In genomic region chr11:64765841-64766682, GRCh38 we compare ENCODE assay signal across 12 cellular contexts. TPM values are rescaled to one million over a fixed set of nuclear protein-coding genes. Genes with fewer than 3 reads are reported as not detected.
DNase-seq lines count a peak whose midpoint lies in the region; ATAC-seq and TF ChIP-seq lines count a peak whose summit lies in the region.
"Had no signal": no experiment of that assay in that cellular context is flagged by ENCODE, and none has a peak within 500 bp of the region (broad histone marks: within the 10 kb centered on the region; RNA-seq: fewer than 3 reads in every experiment).

No MANE protein-coding gene starts in this region.

- no peaks in the 10 kb centered on the region for H3K9me3 Mint-ChIP-seq in activated CD8-positive, alpha-beta T cell treated with anti-CD3 and anti-CD28 coated beads, Interleukin-2, amount 10 ng/mL, durations not matched to agents 7 days and 5 days (ENCODE audit: insufficient read depth)
- no peaks in the 10 kb centered on the region for H3K9me3 Mint-ChIP-seq in memory B cell

- H3K27ac ChIP-seq in left ventricle myocardium inferior (replicated peaks): no peak overlapping the region
- H3K27ac ChIP-seq in aorta (ENCODE audit: low read depth in 1 of 2, low read length in 2 of 2): no peak overlapping the region

- POLR2A ChIA-PET in activated CD8-positive, alpha-beta T cell treated with anti-CD3 and anti-CD28 coated beads, Interleukin-2, amount 10 ng/mL, durations not matched to agents 7 days and 5 days (lab: Charles Lee): interaction anchor here (5.2 kb wide), 1 partner anchor 21 kb away, joined by 102 read pairs; the partner anchor contains the start of gene RASGRP2

- ATAC-seq in left ventricle myocardium superior: no peak
- no peak for ATAC-seq in activated CD8-positive, alpha-beta T cell treated with anti-CD3 and anti-CD28 coated beads, Interleukin-2, amount 10 ng/mL, durations not matched to agents 7 days and 5 days
- ATAC-seq in memory B cell (ENCODE audit: low read depth): no peak
- peak; percentile 13 for ATAC-seq in aorta (ENCODE audit: low FRiP score)

- H3K27me3 ChIP-seq in left ventricle myocardium inferior (ENCODE audit: low read depth) (no peaks in the 10 kb centered on the region), aorta (ENCODE audit: control insufficient read depth in 1 of 2, insufficient read depth in 2 of 2, low read length in 1 of 2) (no peaks in the 10 kb centered on the region)

- H3K36me3 ChIP-seq in left ventricle myocardium inferior: peaks cover 77% of the 10 kb centered on the region
- peaks cover 20 to 27% of the 10 kb centered on the region in 2 donors for H3K36me3 ChIP-seq in aorta (ENCODE audit: control insufficient read depth in 1 of 2, insufficient read depth in 2 of 2, low read length in 1 of 2)

- peaks cover 76% of the 10 kb centered on the region for H3K4me1 ChIP-seq in left ventricle myocardium inferior
- peaks cover 0 to 1% of the 10 kb centered on the region in 2 donors for H3K4me1 ChIP-seq in aorta (ENCODE audit: control insufficient read depth in 1 of 2, insufficient read depth in 2 of 2, low read length in 2 of 2)

- H3K4me3 Mint-ChIP-seq in activated CD8-positive, alpha-beta T cell treated with anti-CD3 and anti-CD28 coated beads, Interleukin-2, amount 10 ng/mL, durations not matched to agents 7 days and 5 days: no peak overlapping the region
- H3K4me3 Mint-ChIP-seq in memory B cell: peak overlapping the region; percentile 29

- 83 to 84% methylated on average over 38 to 42 of the region's 42 CpGs for WGBS in aorta, 2 donors

- H3K9me3 ChIP-seq in left ventricle myocardium inferior (replicated peaks) (no peaks in the 10 kb centered on the region), aorta (ENCODE audit: control insufficient read depth, low read length) (no peaks in the 10 kb centered on the region)

- DNase-seq in left ventricle myocardium superior: peak; percentile 39
- no peak for DNase-seq in left ventricle myocardium inferior
- DNase-seq in activated CD8-positive, alpha-beta T cell treated with anti-CD3 and anti-CD28 coated beads, Interleukin-2, amount 10 ng/mL, durations not matched to agents 7 days and 5 days: no peak
- DNase-seq in memory B cell (ENCODE audit: low spot score in 2 of 2): no peak
- DNase-seq in aorta: peak in 1 of 2 donors; percentile 64
- no peak for DNase-seq in hypothalamus (lab: John Stamatoyannopoulos, UW)
- DNase-seq in NK-92 (lab: John Stamatoyannopoulos, UW; ENCODE audit: unreplicated experiment): no peak
- DNase-seq in H4 (ENCODE audit: low spot score): no peak
- DNase-seq: GF-D8 had no signal

- no peak overlapping the region for H3K4me3 ChIP-seq in left ventricle myocardium inferior
- H3K4me3 ChIP-seq in aorta (ENCODE audit: low read length in 2 of 2): no peak overlapping the region
- H3K4me3 ChIP-seq: coronary artery had no signal

- TF ChIP-seq CTCF in left ventricle myocardium inferior (IDR thresholded peaks at IDR 0.05; ENCODE audit: borderline replicate concordance): no peak

- CTCF ChIA-PET in activated CD8-positive, alpha-beta T cell treated with anti-CD3 and anti-CD28 coated beads, Interleukin-2, amount 10 ng/mL, durations not matched to agents 7 days and 5 days (lab: Charles Lee): interaction anchor here (7.4 to 12.2 kb wide), 2 partner anchors 19 to 21 kb away, joined by 149 read pairs; partner anchors contain the start of gene RASGRP2

- H3K27ac Mint-ChIP-seq in activated CD8-positive, alpha-beta T cell treated with anti-CD3 and anti-CD28 coated beads, Interleukin-2, amount 10 ng/mL, durations not matched to agents 7 days and 5 days: peak overlapping the region; percentile 86
- H3K27ac Mint-ChIP-seq in memory B cell: peak overlapping the region; percentile 82

- peaks cover 90% of the 10 kb centered on the region for H3K4me1 Mint-ChIP-seq in activated CD8-positive, alpha-beta T cell treated with anti-CD3 and anti-CD28 coated beads, Interleukin-2, amount 10 ng/mL, durations not matched to agents 7 days and 5 days (ENCODE audit: low read depth)
- peaks cover 61% of the 10 kb centered on the region for H3K4me1 Mint-ChIP-seq in memory B cell

- H3K36me3 Mint-ChIP-seq in activated CD8-positive, alpha-beta T cell treated with anti-CD3 and anti-CD28 coated beads, Interleukin-2, amount 10 ng/mL, durations not matched to agents 7 days and 5 days (ENCODE audit: low read depth): peaks cover 88% of the 10 kb centered on the region
- peaks cover 50% of the 10 kb centered on the region for H3K36me3 Mint-ChIP-seq in memory B cell

- no peaks in the 10 kb centered on the region for H3K27me3 Mint-ChIP-seq in activated CD8-positive, alpha-beta T cell treated with anti-CD3 and anti-CD28 coated beads, Interleukin-2, amount 10 ng/mL, durations not matched to agents 7 days and 5 days (ENCODE audit: low read depth)
- H3K27me3 Mint-ChIP-seq in memory B cell: no peaks in the 10 kb centered on the region

- intact Hi-C loops in left ventricle myocardium superior (cut with micrococcal nuclease) (no loop called here), left ventricle myocardium inferior (cut with micrococcal nuclease) (no loop called here), aorta (cut with DNase I) (no loop called here)

RNA-seq across cellular contexts. Expression of gene PYGM, which starts 6.3 kb away (rescaled TPM):
- total RNA-seq in left ventricle myocardium superior (175 TPM), left ventricle myocardium inferior (89.5 TPM), aorta (10 to 100 TPM; 11.5 to 12.9 TPM)
- total RNA-seq in activated CD8-positive, alpha-beta T cell treated with anti-CD3 and anti-CD28 coated beads, Interleukin-2, amount 10 ng/mL, durations not matched to agents 7 days and 5 days: 1 to 10 TPM; 2.9 to 4.7 TPM
- 10 to 100 TPM in 1 of 2 donors, 1 to 10 TPM in 1; 1.9 to 12.5 TPM for polyA plus RNA-seq in aorta
- 0.25 TPM in 1 of 2 replicates, not detected in the other for total RNA-seq in H4 (2014; rRNA removed; shearing (Covaris generic))

RNA-seq across cellular contexts. Expression of gene SF1, which starts 12.3 kb away (rescaled TPM):
- total RNA-seq in left ventricle myocardium superior (191 TPM), left ventricle myocardium inferior (188 TPM), aorta (100 to 1,000 TPM; 267 to 322 TPM)
- total RNA-seq in activated CD8-positive, alpha-beta T cell treated with anti-CD3 and anti-CD28 coated beads, Interleukin-2, amount 10 ng/mL, durations not matched to agents 7 days and 5 days: 100 to 1,000 TPM; 421 to 423 TPM
- 100 to 1,000 TPM in 1 of 2 donors, 10 to 100 TPM in 1; 46.6 to 136 TPM for polyA plus RNA-seq in aorta
- 79.6 and 94.1 TPM in 2 replicates for total RNA-seq in H4 (2014; rRNA removed; shearing (Covaris generic))

RNA-seq across cellular contexts. Expression of gene RASGRP2, which starts 22.1 kb away (rescaled TPM):
- total RNA-seq in left ventricle myocardium superior (44.5 TPM), left ventricle myocardium inferior (21.1 TPM), aorta (10 to 100 TPM; 44.7 to 52.6 TPM)
- 100 to 1,000 TPM; 101 to 115 TPM for total RNA-seq in activated CD8-positive, alpha-beta T cell treated with anti-CD3 and anti-CD28 coated beads, Interleukin-2, amount 10 ng/mL, durations not matched to agents 7 days and 5 days
- 100 to 1,000 TPM in 1 of 2 donors, 10 to 100 TPM in 1; 20.8 to 152 TPM for polyA plus RNA-seq in aorta
- not detected in 2 replicates for total RNA-seq in H4 (2014; rRNA removed; shearing (Covaris generic))

RNA-seq across cellular contexts. Expression of gene MAP4K2, which starts 37.0 kb away (rescaled TPM):
- 8.6 TPM for total RNA-seq in left ventricle myocardium superior
- total RNA-seq in left ventricle myocardium inferior: 7.5 TPM
- 10 to 100 TPM; 84.2 to 90.2 TPM for total RNA-seq in activated CD8-positive, alpha-beta T cell treated with anti-CD3 and anti-CD28 coated beads, Interleukin-2, amount 10 ng/mL, durations not matched to agents 7 days and 5 days
- 10 to 100 TPM; 10.7 to 11.5 TPM for total RNA-seq in aorta
- polyA plus RNA-seq in aorta: 10 to 100 TPM in 1 of 2 donors, 1 to 10 TPM in 1; 5.4 to 29.6 TPM
- total RNA-seq in H4 (2014; rRNA removed; shearing (Covaris generic)): 18.0 and 40.9 TPM in 2 replicates

RNA-seq across cellular contexts. Expression of gene NRXN2, which starts 43.1 kb away (rescaled TPM):
- total RNA-seq in left ventricle myocardium superior: 0.97 TPM
- 0.71 TPM for total RNA-seq in left ventricle myocardium inferior
- under 1 TPM; 0.13 to 0.34 TPM for total RNA-seq in activated CD8-positive, alpha-beta T cell treated with anti-CD3 and anti-CD28 coated beads, Interleukin-2, amount 10 ng/mL, durations not matched to agents 7 days and 5 days
- 10 to 100 TPM; 21.6 to 35.9 TPM for total RNA-seq in aorta
- 1 to 10 TPM; 2.6 to 9.6 TPM for polyA plus RNA-seq in aorta
- 0.17 and 0.35 TPM in 2 replicates for total RNA-seq in H4 (2014; rRNA removed; shearing (Covaris generic))
- total RNA-seq: kidney epithelial cell, M059J had no signal

Comparison
In these comparisons a context has a peak if more than half of its experiments do, and no peak if none do; other contexts are left out.
1. RNA of gene RASGRP2, which starts 22.1 kb away (total RNA-seq): 101 to 115 TPM in activated CD8-positive, alpha-beta T cell treated with anti-CD3 and anti-CD28 coated beads, Interleukin-2, amount 10 ng/mL, durations not matched to agents 7 days and 5 days, 44.7 to 52.6 TPM in aorta, 44.5 TPM in left ventricle myocardium superior (single experiment) and 21.1 TPM in left ventricle myocardium inferior (single experiment); not detected in H4; every median in the first group is over 10 times any median in the second.